In genomic region chr15:89442671-89443307, GRCh38 we compare ENCODE assay signal across 8 cellular contexts. TPM values are rescaled to one million over a fixed set of nuclear protein-coding genes. Genes with fewer than 3 reads are reported as not detected.
DNase-seq lines count a peak whose midpoint lies in the region; ATAC-seq and TF ChIP-seq lines count a peak whose summit lies in the region.

No MANE protein-coding gene starts in this region.

- 46 to 59% methylated on average over 13 to 19 of the region's 19 CpGs for WGBS in testis, 2 donors

- intact Hi-C loops in Panc1 (cut with micrococcal nuclease; ENCODE audit: unreplicated experiment): loop anchor here (5.0 kb wide), 1 partner anchor 115 kb away; no protein-coding TSS in a partner anchor
- intact Hi-C loops in testis (cut with DNase I; ENCODE audit: low total_unique reads): no loop called here
- intact Hi-C loops in ascending aorta (cut with DNase I): no loop called here

- peak; percentile 36 for ATAC-seq in HG02885 (IDR thresholded peaks at IDR 0.05; ENCODE audit: poor library complexity, unreplicated experiment)
- peak; percentile 84 for ATAC-seq in Panc1
- peak; percentile 93 for ATAC-seq in left lobe of liver
- ATAC-seq in HG02571 (IDR thresholded peaks at IDR 0.05; ENCODE audit: unreplicated experiment): no peak

- H3K27ac ChIP-seq in Panc1 (ENCODE audit: low read length): no peak overlapping the region
- H3K27ac ChIP-seq in testis: no peak overlapping the region
- no peak overlapping the region for H3K27ac ChIP-seq in ascending aorta

- H3K4me1 ChIP-seq in Panc1 (ENCODE audit: control insufficient read depth, insufficient read depth, low read length) (no peaks in the 10 kb centered on the region), testis (no peaks in the 10 kb centered on the region), ascending aorta (no peaks in the 10 kb centered on the region)

- H3K27me3 ChIP-seq in Panc1 (ENCODE audit: control insufficient read depth, insufficient read depth, low read length) (no peaks in the 10 kb centered on the region), testis (no peaks in the 10 kb centered on the region), ascending aorta (no peaks in the 10 kb centered on the region)

- H3K9me3 ChIP-seq in Panc1 (ENCODE audit: control insufficient read depth, insufficient read depth, low read depth, low read length) (no peaks in the 10 kb centered on the region), testis (no peaks in the 10 kb centered on the region), ascending aorta (no peaks in the 10 kb centered on the region)

- DNase-seq in DMS53 (lab: John Stamatoyannopoulos, UW) (peak; percentile 69), Panc1 (ENCODE audit: low read depth, low spot score) (peak; percentile 5), astrocyte of the spinal cord (ENCODE audit: low read depth, low spot score) (peak; percentile 9), left lobe of liver (ENCODE audit: low spot score) (peak; percentile 67), testis (peak; percentile 66), ascending aorta (ENCODE audit: low spot score in 2 of 2) (no peak)

- TF ChIP-seq POLR2A in testis (IDR thresholded peaks at IDR 0.05): no peak

- POLR2A ChIA-PET in Panc1 (lab: Charles Lee): no interaction called here

- CTCF ChIA-PET in Panc1 (lab: Charles Lee): interaction anchor here (0.5 to 1.7 kb wide), 8 partner anchors 9 to 92 kb away, joined by 3 to 11 read pairs (median 4); no protein-coding TSS in a partner anchor

- TF ChIP-seq CTCF in Panc1 (IDR thresholded peaks at IDR 0.05) (peak; percentile 92), astrocyte of the spinal cord (IDR thresholded peaks at IDR 0.05; ENCODE audit: low read depth, low read length) (peak; percentile 74), testis (IDR thresholded peaks at IDR 0.05) (peak in 2 of 3 experiments; percentile 23 to 59), ascending aorta (IDR thresholded peaks at IDR 0.05) (peak in 1 of 3 experiments; percentile 12)

- H3K36me3 ChIP-seq in Panc1 (ENCODE audit: control insufficient read depth, insufficient read depth, low read length): no peaks in the 10 kb centered on the region
- no peaks in the 10 kb centered on the region for H3K36me3 ChIP-seq in testis (ENCODE audit: low read depth, missing control alignments)
- H3K36me3 ChIP-seq in ascending aorta: no peaks in the 10 kb centered on the region

- H3K4me3 ChIP-seq in Panc1 (ENCODE audit: low read depth in 2 of 2, low read length in 2 of 2) (no peak overlapping the region), astrocyte of the spinal cord (ENCODE audit: low read depth, low read length) (no peak overlapping the region), testis (no peak overlapping the region), ascending aorta (no peak overlapping the region)

- no TSS peak for BruUV-seq in Panc1 (replicated peaks; lab: Mats Ljungman, UMichigan)

- in situ Hi-C loops in Panc1 (cut with HindIII; ENCODE audit: low pct_unique_long_range_greater_than_20kb, low sequenced_read_pairs) (no loop called here), astrocyte of the spinal cord (cut with HindIII; ENCODE audit: low sequenced_read_pairs) (no loop called here)

RNA-seq across cellular contexts. Expression of gene RHCG, which starts 53.6 kb away (rescaled TPM):
- total RNA-seq in Panc1 (2021; ENCODE audit: unreplicated experiment): 3.0 TPM
- 1.7 TPM for polyA plus RNA-seq in Panc1 (2012; ENCODE audit: insufficient read length)
- 0.15 TPM for total RNA-seq in left lobe of liver
- total RNA-seq in testis: 1 to 10 TPM in 1 of 2 donors, under 1 TPM in 1; 0.62 to 1.4 TPM
- polyA plus RNA-seq in testis (ENCODE audit: insufficient read depth, low read depth, low replicate concordance): 2.0 TPM
- total RNA-seq in ascending aorta: 0.43 TPM

Comparison
In these comparisons a context has a peak if more than half of its experiments do, and no peak if none do; other contexts are left out.
1. DNase-seq: peak in DMS53 (single experiment), Panc1 (single experiment), astrocyte of the spinal cord (single experiment), left lobe of liver (single experiment) and testis (single experiment); none in ascending aorta (0 of 2).